1 cellular context compared by ENCODE assay signal in the genomic region with DNA sequence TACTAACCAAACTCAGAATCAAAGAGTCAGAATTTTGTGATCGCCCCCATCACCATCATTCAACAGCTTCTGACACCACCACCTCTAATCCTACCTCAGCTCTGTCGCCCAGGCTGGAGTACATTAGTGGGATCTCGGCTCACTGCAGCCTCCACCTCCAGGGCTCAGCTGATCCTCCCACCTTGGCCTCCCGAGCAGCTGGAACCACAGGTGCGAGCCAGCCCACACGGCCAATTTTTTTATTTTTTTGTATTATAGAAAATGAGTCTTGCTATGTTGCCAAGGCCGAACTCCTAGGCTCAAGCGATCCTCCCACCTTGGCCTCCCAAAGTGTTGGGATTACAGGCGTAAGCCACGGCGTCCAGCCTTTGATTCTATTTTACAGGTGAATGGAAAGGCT.
TF ChIP-seq lines count a peak whose summit lies in the region.

No MANE protein-coding gene starts in this region.

TF ChIP-seq in SK-N-SH treated with all-trans-retinoic acid at 6 μM for 48 hours, 23 proteins besides CTCF, POLR2A, EP300 and RAD21 (continued from another document):
- TF ChIP-seq ZFP3 (CRISPR knock-in tag; IDR thresholded peaks at IDR 0.05) (no peak), ZNF565 (CRISPR knock-in tag; conservative IDR thresholded peaks at IDR 0.05; ENCODE audit: low read depth) (no peak), ESRRG (CRISPR knock-in tag; IDR thresholded peaks at IDR 0.05) (no peak), CREB5 (CRISPR knock-in tag; IDR thresholded peaks at IDR 0.05; ENCODE audit: low read depth) (no peak), ZNF8 (CRISPR knock-in tag; IDR thresholded peaks at IDR 0.05) (no peak), CSRNP3 (CRISPR knock-in tag; IDR thresholded peaks at IDR 0.05) (no peak), RARB (CRISPR knock-in tag; IDR thresholded peaks at IDR 0.05) (no peak), CSDC2 (CRISPR knock-in tag; IDR thresholded peaks at IDR 0.05) (no peak), GLIS3 (CRISPR knock-in tag; IDR thresholded peaks at IDR 0.05) (no peak), BACH2 (CRISPR knock-in tag; IDR thresholded peaks at IDR 0.05; ENCODE audit: borderline replicate concordance) (no peak), ISL1 (CRISPR knock-in tag; IDR thresholded peaks at IDR 0.05) (no peak), ZC3H10 (CRISPR knock-in tag; IDR thresholded peaks at IDR 0.05) (no peak)
TF ChIP-seq in SK-N-SH treated with all-trans-retinoic acid at 6 μM for 48 hours: peak in this region for 0.
